Comparison of ENCODE assay signal across 18 cellular contexts in the genomic region with DNA sequence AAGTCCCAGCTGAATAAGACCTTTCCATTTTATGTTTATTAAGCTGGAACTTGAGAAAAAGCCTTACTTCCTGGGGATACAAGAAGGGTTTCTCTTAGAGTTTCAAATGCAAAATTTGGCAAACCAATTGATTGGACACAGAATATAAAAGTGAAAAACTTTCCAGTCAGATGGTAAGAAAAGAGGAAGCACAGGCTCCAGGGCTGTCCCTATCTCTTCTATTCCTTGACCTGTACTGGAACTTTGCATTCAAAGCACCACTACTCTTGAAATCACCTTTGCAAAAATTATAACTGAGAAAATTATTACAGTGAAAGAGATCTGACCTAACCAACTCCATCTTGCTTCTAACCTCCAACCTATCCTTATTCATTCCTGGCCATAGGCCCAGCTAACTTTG. TPM values are rescaled to one million over a fixed set of nuclear protein-coding genes. Genes with fewer than 3 reads are reported as not detected.
DNase-seq lines count a peak whose midpoint lies in the region; ATAC-seq and TF ChIP-seq lines count a peak whose summit lies in the region.
"Had no signal": no experiment of that assay in that cellular context is flagged by ENCODE, and none has a peak within 500 bp of the region (broad histone marks: within the 10 kb centered on the region; RNA-seq: fewer than 3 reads in every experiment).

No MANE protein-coding gene starts in this region.

- H3K4me3 ChIP-seq in GM23338 = no peak overlapping the region
- H3K4me3 ChIP-seq: GM23248 had no signal

- H3F3A ChIP-seq in GM23338 (replicated peaks; ENCODE audit: low read depth) = no peaks in the 10 kb centered on the region

- peaks cover 75% of the 10 kb centered on the region for H3K4me1 Mint-ChIP-seq in GM23338
- H3K4me1 Mint-ChIP-seq in WTC11 = peaks cover 93% of the 10 kb centered on the region
- H3K4me1 Mint-ChIP-seq: IgD-negative memory B cell had no signal

- no peaks in the 10 kb centered on the region for H3K27me3 ChIP-seq in GM23338 (ENCODE audit: insufficient read depth)

- DNase-seq in GM23338 (ENCODE audit: low spot score) (no peak), OCI-M1 (lab: John Stamatoyannopoulos, UW) (peak; percentile 18), WTC11 (ENCODE audit: low spot score) (no peak), CD1c-positive myeloid dendritic cell (ENCODE audit: extremely low spot score) (no peak), ecto neural progenitor cell (ENCODE audit: low spot score) (no peak)
- DNase-seq: ACHN; BE2C; C1 segment of cervical spinal cord; CD4-positive, alpha-beta T cell; DMS153; DMS79; GF-D8; GM23248; HCEC 1CT; KBM-7 had no signal

- H3K27me3 Mint-ChIP-seq in GM23338 (ENCODE audit: insufficient read depth, low read depth, poor library complexity) (no peaks in the 10 kb centered on the region), WTC11 (ENCODE audit: low read depth) (no peaks in the 10 kb centered on the region)

- CTCF ChIA-PET in WTC11 (lab: Charles Lee) = interaction anchor here (0.9 kb wide), 1 partner anchor 14 kb away, joined by 3 read pairs; no protein-coding TSS in a partner anchor

- H3K9me2 ChIP-seq in GM23338 (ENCODE audit: insufficient read depth) = no peaks in the 10 kb centered on the region

- POLR2A ChIA-PET in WTC11 (lab: Charles Lee) = no interaction called here

- peaks cover 84% of the 10 kb centered on the region for H3K79me2 ChIP-seq in GM23338 (replicated peaks; ENCODE audit: insufficient read depth)

- H3K4me1 ChIP-seq in GM23338 (ENCODE audit: insufficient read depth) = peaks cover 44% of the 10 kb centered on the region

- no peaks in the 10 kb centered on the region for H3K9me3 Mint-ChIP-seq in GM23338
- H3K9me3 Mint-ChIP-seq in WTC11 = no peaks in the 10 kb centered on the region
- H3K9me3 Mint-ChIP-seq: CD4-positive, alpha-beta T cell; IgD-negative memory B cell had no signal

- TF ChIP-seq CTCF in GM23338 (conservative IDR thresholded peaks at IDR 0.05; ENCODE audit: low read depth in 2 of 2) (no peak), WTC11 (IDR thresholded peaks at IDR 0.05) (no peak)

- H3K27ac ChIP-seq in GM23338 (ENCODE audit: low read depth) = no peak overlapping the region
- H3K27ac ChIP-seq: GM23248 had no signal

- H3K36me3 Mint-ChIP-seq in GM23338 (ENCODE audit: low read depth) = peaks cover 70% of the 10 kb centered on the region
- H3K36me3 Mint-ChIP-seq in WTC11 = peaks cover 43% of the 10 kb centered on the region
- H3K36me3 Mint-ChIP-seq: IgD-negative memory B cell had no signal

- ATAC-seq in GM23338 (no peak), WTC11 (no peak), HG02973 (IDR thresholded peaks at IDR 0.05; ENCODE audit: unreplicated experiment) (no peak)
- ATAC-seq: HepG2 had no signal

- H3K27ac Mint-ChIP-seq in GM23338 (peak overlapping the region; percentile 12; the same call in 1 of the 2 replicates), WTC11 (peak overlapping the region; percentile 20; the same call in 1 of the 2 replicates)
- H3K27ac Mint-ChIP-seq: CD4-positive, alpha-beta T cell; IgD-negative memory B cell had no signal

- H4K20me1 ChIP-seq in GM23338 (replicated peaks; ENCODE audit: insufficient read depth) = no peaks in the 10 kb centered on the region; the same call in none of the 2 replicates

- H2AFZ ChIP-seq in GM23338 = no peak overlapping the region
- H2AFZ ChIP-seq: GM23248 had no signal

- peaks cover 8% of the 10 kb centered on the region for H3K36me3 ChIP-seq in GM23338 (ENCODE audit: insufficient read depth)
- H3K36me3 ChIP-seq: BE2C had no signal

- H3K4me2 ChIP-seq in GM23338 = 0 out of 2 replicates have a peak overlapping the region, but pooled peaks have one; percentile 3

- no peak overlapping the region; the same call in 2 of the 3 replicates for H3K4me3 Mint-ChIP-seq in GM23338
- no peak overlapping the region for H3K4me3 Mint-ChIP-seq in WTC11
- H3K4me3 Mint-ChIP-seq: CD4-positive, alpha-beta T cell; IgD-negative memory B cell had no signal

TF ChIP-seq in GM23338, 12 proteins besides CTCF, POLR2A, EP300 and RAD21:
- no peak for TF ChIP-seq POLR2AphosphoS5 (IDR thresholded peaks at IDR 0.05; ENCODE audit: low read depth)
- no peak for TF ChIP-seq JUNB (IDR thresholded peaks at IDR 0.05; ENCODE audit: unreplicated experiment)
- TF ChIP-seq NANOG (IDR thresholded peaks at IDR 0.05; ENCODE audit: borderline replicate concordance) = no peak
- no peak for TF ChIP-seq EZH2phosphoT487 (IDR thresholded peaks at IDR 0.05; ENCODE audit: unreplicated experiment)
- no peak for TF ChIP-seq ZNF114 (CRISPR knock-in tag; IDR thresholded peaks at IDR 0.05)

TF ChIP-seq in WTC11, 78 proteins besides CTCF, POLR2A, EP300 and RAD21:
- TF ChIP-seq RORB (CRISPR knock-in tag; IDR thresholded peaks at IDR 0.05) (no peak), TCF7 (CRISPR knock-in tag; IDR thresholded peaks at IDR 0.05; ENCODE audit: low read depth) (no peak), SMAD3 (CRISPR knock-in tag; IDR thresholded peaks at IDR 0.05; ENCODE audit: borderline replicate concordance) (no peak), MYBL2 (CRISPR knock-in tag; IDR thresholded peaks at IDR 0.05) (no peak)
- TF ChIP-seq, protein P1, sequence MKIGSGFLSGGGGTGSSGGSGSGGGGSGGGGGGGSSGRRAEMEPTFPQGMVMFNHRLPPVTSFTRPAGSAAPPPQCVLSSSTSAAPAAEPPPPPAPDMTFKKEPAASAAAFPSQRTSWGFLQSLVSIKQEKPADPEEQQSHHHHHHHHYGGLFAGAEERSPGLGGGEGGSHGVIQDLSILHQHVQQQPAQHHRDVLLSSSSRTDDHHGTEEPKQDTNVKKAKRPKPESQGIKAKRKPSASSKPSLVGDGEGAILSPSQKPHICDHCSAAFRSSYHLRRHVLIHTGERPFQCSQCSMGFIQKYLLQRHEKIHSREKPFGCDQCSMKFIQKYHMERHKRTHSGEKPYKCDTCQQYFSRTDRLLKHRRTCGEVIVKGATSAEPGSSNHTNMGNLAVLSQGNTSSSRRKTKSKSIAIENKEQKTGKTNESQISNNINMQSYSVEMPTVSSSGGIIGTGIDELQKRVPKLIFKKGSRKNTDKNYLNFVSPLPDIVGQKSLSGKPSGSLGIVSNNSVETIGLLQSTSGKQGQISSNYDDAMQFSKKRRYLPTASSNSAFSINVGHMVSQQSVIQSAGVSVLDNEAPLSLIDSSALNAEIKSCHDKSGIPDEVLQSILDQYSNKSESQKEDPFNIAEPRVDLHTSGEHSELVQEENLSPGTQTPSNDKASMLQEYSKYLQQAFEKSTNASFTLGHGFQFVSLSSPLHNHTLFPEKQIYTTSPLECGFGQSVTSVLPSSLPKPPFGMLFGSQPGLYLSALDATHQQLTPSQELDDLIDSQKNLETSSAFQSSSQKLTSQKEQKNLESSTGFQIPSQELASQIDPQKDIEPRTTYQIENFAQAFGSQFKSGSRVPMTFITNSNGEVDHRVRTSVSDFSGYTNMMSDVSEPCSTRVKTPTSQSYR (CRISPR knock-in tag; IDR thresholded peaks at IDR 0.05) = no peak
- TF ChIP-seq, protein P2, sequence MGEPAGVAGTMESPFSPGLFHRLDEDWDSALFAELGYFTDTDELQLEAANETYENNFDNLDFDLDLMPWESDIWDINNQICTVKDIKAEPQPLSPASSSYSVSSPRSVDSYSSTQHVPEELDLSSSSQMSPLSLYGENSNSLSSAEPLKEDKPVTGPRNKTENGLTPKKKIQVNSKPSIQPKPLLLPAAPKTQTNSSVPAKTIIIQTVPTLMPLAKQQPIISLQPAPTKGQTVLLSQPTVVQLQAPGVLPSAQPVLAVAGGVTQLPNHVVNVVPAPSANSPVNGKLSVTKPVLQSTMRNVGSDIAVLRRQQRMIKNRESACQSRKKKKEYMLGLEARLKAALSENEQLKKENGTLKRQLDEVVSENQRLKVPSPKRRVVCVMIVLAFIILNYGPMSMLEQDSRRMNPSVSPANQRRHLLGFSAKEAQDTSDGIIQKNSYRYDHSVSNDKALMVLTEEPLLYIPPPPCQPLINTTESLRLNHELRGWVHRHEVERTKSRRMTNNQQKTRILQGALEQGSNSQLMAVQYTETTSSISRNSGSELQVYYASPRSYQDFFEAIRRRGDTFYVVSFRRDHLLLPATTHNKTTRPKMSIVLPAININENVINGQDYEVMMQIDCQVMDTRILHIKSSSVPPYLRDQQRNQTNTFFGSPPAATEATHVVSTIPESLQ (CRISPR knock-in tag; IDR thresholded peaks at IDR 0.05) = no peak
- TF ChIP-seq, protein P3, sequence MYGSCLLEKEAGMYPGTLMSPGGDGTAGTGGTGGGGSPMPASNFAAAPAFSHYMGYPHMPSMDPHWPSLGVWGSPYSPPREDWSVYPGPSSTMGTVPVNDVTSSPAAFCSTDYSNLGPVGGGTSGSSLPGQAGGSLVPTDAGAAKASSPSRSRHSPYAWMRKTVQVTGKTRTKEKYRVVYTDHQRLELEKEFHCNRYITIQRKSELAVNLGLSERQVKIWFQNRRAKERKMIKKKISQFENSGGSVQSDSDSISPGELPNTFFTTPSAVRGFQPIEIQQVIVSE (CRISPR knock-in tag; IDR thresholded peaks at IDR 0.05; ENCODE audit: borderline replicate concordance) = no peak
- TF ChIP-seq, protein P4, sequence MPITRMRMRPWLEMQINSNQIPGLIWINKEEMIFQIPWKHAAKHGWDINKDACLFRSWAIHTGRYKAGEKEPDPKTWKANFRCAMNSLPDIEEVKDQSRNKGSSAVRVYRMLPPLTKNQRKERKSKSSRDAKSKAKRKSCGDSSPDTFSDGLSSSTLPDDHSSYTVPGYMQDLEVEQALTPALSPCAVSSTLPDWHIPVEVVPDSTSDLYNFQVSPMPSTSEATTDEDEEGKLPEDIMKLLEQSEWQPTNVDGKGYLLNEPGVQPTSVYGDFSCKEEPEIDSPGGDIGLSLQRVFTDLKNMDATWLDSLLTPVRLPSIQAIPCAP (CRISPR knock-in tag; IDR thresholded peaks at IDR 0.05) = no peak

RNA-seq across cellular contexts. Expression of a gene that starts 11.7 kb away (rescaled TPM):
- 66.6 and 70.3 TPM in 2 replicates for total RNA-seq in GM23338 (2014; rRNA removed; shearing (Covaris generic))
- polyA plus RNA-seq in GM23338 (2016; fragmentation: Nextera tagmentation; extraction: Ambion mirVana) = 30.6 and 36.6 TPM in 2 replicates
- total RNA-seq in WTC11 (2021) = 56.5 to 65.1 TPM (median 56.8 TPM) in 3 replicates
- total RNA-seq: CD4-positive, alpha-beta T cell; GM23248 had no signal
- polyA plus RNA-seq: GM23248, IgD-negative memory B cell had no signal
